In genomic region chr17:18780991-18781718, GRCh38 we compare ENCODE assay signal across 8 cellular contexts.
DNase-seq lines count a peak whose midpoint lies in the region; ATAC-seq lines count a peak whose summit lies in the region.
"Not testable (repeated sequence)": the region's sequence is repeated elsewhere in the genome, so short reads cannot be mapped to it uniquely, and the experiment has no call there.

Gene TVP23B, plus strand, starts transcription at chr17:18781183. Its CDS starts 111 bp downstream, at chr17:18781294.

- DNase-seq in AG20443 (ENCODE audit: low spot score) (peak; percentile 87), NCI-H446 (lab: John Stamatoyannopoulos, UW) (peak; percentile 83 to 96), islet precursor cell (peak; percentile 99)
- peak; percentile 91 for DNase-seq in activated CD4-positive, CD25-positive, alpha-beta regulatory T cell treated with anti-CD3 and anti-CD28 coated beads, Interleukin-2, amount 50 U/mL, for 16 hours (ENCODE audit: low read depth, low spot score)
- DNase-seq in central memory CD8-positive, alpha-beta T cell (ENCODE audit: low spot score in 2 of 2), result peak; percentile 76 to 93
- peak; percentile 98 for DNase-seq in stimulated activated CD4-positive, alpha-beta T cell treated with anti-CD3 and anti-CD28 coated beads, Interleukin-12 subunit alpha, Interleukin-12 subunit beta, amount 100 ng/mL, for 4 hours

- peaks cover 30% of the 10 kb centered on the region for H3K4me1 Mint-ChIP-seq in central memory CD8-positive, alpha-beta T cell

- not testable (repeated sequence) for H3K36me3 Mint-ChIP-seq in central memory CD8-positive, alpha-beta T cell (ENCODE audit: insufficient read depth)

- peak within 1 kb of the TSS; percentile 98 for H3K27ac Mint-ChIP-seq in central memory CD8-positive, alpha-beta T cell (ENCODE audit: low read depth)

- ATAC-seq in GM19043 (IDR thresholded peaks at IDR 0.05; ENCODE audit: low read depth, unreplicated experiment) (peak; percentile 95), HG03354 (IDR thresholded peaks at IDR 0.05; ENCODE audit: poor library complexity, severe bottlenecking, unreplicated experiment) (peak; percentile 98)
- ATAC-seq in central memory CD8-positive, alpha-beta T cell (replicated peaks; ENCODE audit: extremely low read depth, poor library complexity, severe bottlenecking), result peak; percentile 98

- H3K4me3 Mint-ChIP-seq in central memory CD8-positive, alpha-beta T cell, result peak within 1 kb of the TSS; percentile 93

- not testable (repeated sequence) for H3K9me3 Mint-ChIP-seq in central memory CD8-positive, alpha-beta T cell

- H3K27me3 Mint-ChIP-seq in central memory CD8-positive, alpha-beta T cell, result not testable (repeated sequence)

Comparison
In these comparisons a context has a peak if more than half of its experiments do, and no peak if none do; other contexts are left out.
1. Peak in every context shown above with its lines: DNase-seq and ATAC-seq.